Comparison of ENCODE assay signal across 8 cellular contexts in genomic region chr20:19758888-19759331, GRCh38. TPM values are rescaled to one million over a fixed set of nuclear protein-coding genes. Genes with fewer than 3 reads are reported as not detected.
A peak's percentile ranks its signal among the peaks of the same experiment; 100 is the strongest.
DNase-seq lines count a peak whose midpoint lies in the region; ATAC-seq and TF ChIP-seq lines count a peak whose summit lies in the region.

No MANE protein-coding gene starts in this region.

- no peak overlapping the region for H2AFZ ChIP-seq in HCT116 (ENCODE audit: low read depth, low read length, poor library complexity, severe bottlenecking)

- H3K27ac ChIP-seq in HCT116 (ENCODE audit: low read depth, low read length) (no peak overlapping the region; the same call in 1 of the 2 replicates), adrenal gland (peak overlapping the region; percentile 67 to 91 (median 85)), right cardiac atrium (ENCODE audit: low read length) (peak overlapping the region; percentile 97), prostate gland (peak overlapping the region; percentile 93 to 96)

- no peaks in the 10 kb centered on the region for H3K79me2 ChIP-seq in HCT116 (ENCODE audit: insufficient read depth, low read length)

- no peak for ATAC-seq in HCT116
- peak; percentile 69 to 85 for ATAC-seq in right cardiac atrium
- no peak for ATAC-seq in GM21528 (IDR thresholded peaks at IDR 0.05; ENCODE audit: low FRiP score, unreplicated experiment)
- ATAC-seq in HG03108 (IDR thresholded peaks at IDR 0.05; ENCODE audit: unreplicated experiment): no peak
- no peak for ATAC-seq in GM18520 (IDR thresholded peaks at IDR 0.05; ENCODE audit: unreplicated experiment)

- H3K36me3 ChIP-seq in HCT116 (ENCODE audit: control insufficient read depth in 1 of 2, insufficient read depth in 2 of 2, low read length in 2 of 2) (no peaks in the 10 kb centered on the region), adrenal gland (replicated peaks in 1 of 2) (no peaks in the 10 kb centered on the region), prostate gland (no peaks in the 10 kb centered on the region)

- H3K9me3 ChIP-seq in HCT116 (ENCODE audit: control insufficient read depth in 1 of 2, insufficient read depth in 1 of 2, low read depth in 1 of 2, low read length in 2 of 2) (no peaks in the 10 kb centered on the region), adrenal gland (replicated peaks in 1 of 3) (no peaks in the 10 kb centered on the region), right cardiac atrium (ENCODE audit: control insufficient read depth, low read length) (no peaks in the 10 kb centered on the region), prostate gland (no peaks in the 10 kb centered on the region)

- TF ChIP-seq CTCF in HCT116 (IDR thresholded peaks at IDR 0.05 in 2 of 3, conservative IDR thresholded peaks at IDR 0.05 in 1 of 3; ENCODE audit: borderline replicate concordance in 1 of 3, insufficient read depth in 1 of 3, low read depth in 2 of 3, low read length in 2 of 3): no peak
- no peak for TF ChIP-seq CTCF in adrenal gland (IDR thresholded peaks at IDR 0.05)
- TF ChIP-seq CTCF in prostate gland (IDR thresholded peaks at IDR 0.05): no peak

- RAD21 ChIA-PET in HCT116 (lab: Charles Lee; ENCODE audit: low non-redundant PET in 1 of 2, low total read pairs in 2 of 2, uncharacterized antibody in 2 of 2, unreplicated experiment in 2 of 2): no interaction called here

- intact Hi-C loops in HCT116 (cut with micrococcal nuclease) (no loop called here), adrenal gland (cut with DNase I) (no loop called here), right cardiac atrium (cut with DNase I) (loop anchor here in 1 of 4 donors (5.0 kb wide), 1 partner anchor 67 kb away; no protein-coding TSS in a partner anchor), prostate gland (cut with DNase I) (loop anchor here (2.0 kb wide), 1 partner anchor 66 kb away; no protein-coding TSS in a partner anchor)

- peaks cover 6 to 18% of the 10 kb centered on the region in 2 experiments for H3K4me1 ChIP-seq in HCT116 (ENCODE audit: control insufficient read depth in 1 of 2, insufficient read depth in 2 of 2, low read length in 2 of 2)
- peaks cover 14 to 27% of the 10 kb centered on the region in 2 donors for H3K4me1 ChIP-seq in adrenal gland (replicated peaks in 1 of 2)
- peaks cover 14% of the 10 kb centered on the region for H3K4me1 ChIP-seq in right cardiac atrium (ENCODE audit: control insufficient read depth, insufficient read depth, low read length)
- peaks cover 5% of the 10 kb centered on the region for H3K4me1 ChIP-seq in prostate gland (replicated peaks)

- CTCF ChIA-PET in HCT116 (lab: Charles Lee): no interaction called here

- DNase-seq in HCT116 (ENCODE audit: low read depth, low spot score) (no peak), adrenal gland (peak; percentile 42 to 72 (median 60)), right cardiac atrium (peak; percentile 89 to 96 (median 95)), prostate gland (ENCODE audit: low spot score) (peak; percentile 66), UCSD-AML1 (lab: John Stamatoyannopoulos, UW; ENCODE audit: unreplicated experiment) (no peak)

- peak overlapping the region; percentile 99; the same call in 1 of the 2 replicates for H3K4me2 ChIP-seq in HCT116 (ENCODE audit: low read length)

- POLR2A ChIA-PET in HCT116 (lab: Charles Lee): no interaction called here

- H4K20me1 ChIP-seq in HCT116 (ENCODE audit: insufficient read depth): no peaks in the 10 kb centered on the region

- no peaks in the 10 kb centered on the region for H3K9me2 ChIP-seq in HCT116 (ENCODE audit: insufficient read depth)

- no peaks in the 10 kb centered on the region for H3K27me3 ChIP-seq in HCT116 (ENCODE audit: insufficient read depth, low read length)
- H3K27me3 ChIP-seq in adrenal gland: no peaks in the 10 kb centered on the region
- no peaks in the 10 kb centered on the region for H3K27me3 ChIP-seq in right cardiac atrium (ENCODE audit: control insufficient read depth, insufficient read depth)
- no peaks in the 10 kb centered on the region for H3K27me3 ChIP-seq in prostate gland (replicated peaks; ENCODE audit: insufficient read depth)

- BruUV-seq in HCT116 (replicated peaks; lab: Mats Ljungman, UMichigan): no TSS peak

- no peak overlapping the region for H3K9ac ChIP-seq in HCT116 (ENCODE audit: low read length)

- no peak overlapping the region for H3K4me3 ChIP-seq in HCT116 (replicated peaks in 1 of 2; ENCODE audit: low read depth in 1 of 2, low read length in 2 of 2)
- H3K4me3 ChIP-seq in adrenal gland: peak overlapping the region in 3 of 4 donors; percentile 77 to 95 (median 91)
- peak overlapping the region; percentile 88 for H3K4me3 ChIP-seq in right cardiac atrium (ENCODE audit: low read length)
- peak overlapping the region; percentile 73 to 75 for H3K4me3 ChIP-seq in prostate gland

- whole genome bisulfite sequencing in adrenal gland, 4 donors: 4 to 24% (median 7%) methylated on average over 7 to 28 of the region's 28 CpGs
- 3% methylated on average over 28 of the region's 28 CpGs for WGBS in right cardiac atrium
- 2% methylated on average over 26 of the region's 28 CpGs for WGBS in prostate gland

- TF ChIP-seq RAD21 in HCT116 (IDR thresholded peaks at IDR 0.05; ENCODE audit: low read depth): no peak

- no peak for TF ChIP-seq POLR2A in HCT116 (IDR thresholded peaks at IDR 0.05; ENCODE audit: borderline replicate concordance, extremely low read depth, insufficient read depth, insufficient read length)
- no peak for TF ChIP-seq POLR2A in adrenal gland (IDR thresholded peaks at IDR 0.05)
- no peak for TF ChIP-seq POLR2A in prostate gland (IDR thresholded peaks at IDR 0.05)

TF ChIP-seq in HCT116, 20 proteins besides CTCF, POLR2A, EP300 and RAD21:
- TF ChIP-seq TCF7L2 (IDR thresholded peaks at IDR 0.05; ENCODE audit: borderline replicate concordance, extremely low read depth, insufficient read depth, insufficient read length): no peak
- TF ChIP-seq, protein P1, sequence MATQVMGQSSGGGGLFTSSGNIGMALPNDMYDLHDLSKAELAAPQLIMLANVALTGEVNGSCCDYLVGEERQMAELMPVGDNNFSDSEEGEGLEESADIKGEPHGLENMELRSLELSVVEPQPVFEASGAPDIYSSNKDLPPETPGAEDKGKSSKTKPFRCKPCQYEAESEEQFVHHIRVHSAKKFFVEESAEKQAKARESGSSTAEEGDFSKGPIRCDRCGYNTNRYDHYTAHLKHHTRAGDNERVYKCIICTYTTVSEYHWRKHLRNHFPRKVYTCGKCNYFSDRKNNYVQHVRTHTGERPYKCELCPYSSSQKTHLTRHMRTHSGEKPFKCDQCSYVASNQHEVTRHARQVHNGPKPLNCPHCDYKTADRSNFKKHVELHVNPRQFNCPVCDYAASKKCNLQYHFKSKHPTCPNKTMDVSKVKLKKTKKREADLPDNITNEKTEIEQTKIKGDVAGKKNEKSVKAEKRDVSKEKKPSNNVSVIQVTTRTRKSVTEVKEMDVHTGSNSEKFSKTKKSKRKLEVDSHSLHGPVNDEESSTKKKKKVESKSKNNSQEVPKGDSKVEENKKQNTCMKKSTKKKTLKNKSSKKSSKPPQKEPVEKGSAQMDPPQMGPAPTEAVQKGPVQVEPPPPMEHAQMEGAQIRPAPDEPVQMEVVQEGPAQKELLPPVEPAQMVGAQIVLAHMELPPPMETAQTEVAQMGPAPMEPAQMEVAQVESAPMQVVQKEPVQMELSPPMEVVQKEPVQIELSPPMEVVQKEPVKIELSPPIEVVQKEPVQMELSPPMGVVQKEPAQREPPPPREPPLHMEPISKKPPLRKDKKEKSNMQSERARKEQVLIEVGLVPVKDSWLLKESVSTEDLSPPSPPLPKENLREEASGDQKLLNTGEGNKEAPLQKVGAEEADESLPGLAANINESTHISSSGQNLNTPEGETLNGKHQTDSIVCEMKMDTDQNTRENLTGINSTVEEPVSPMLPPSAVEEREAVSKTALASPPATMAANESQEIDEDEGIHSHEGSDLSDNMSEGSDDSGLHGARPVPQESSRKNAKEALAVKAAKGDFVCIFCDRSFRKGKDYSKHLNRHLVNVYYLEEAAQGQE (IDR thresholded peaks at IDR 0.05; ENCODE audit: low read depth): no peak
- no peak for TF ChIP-seq CBX3 (IDR thresholded peaks at IDR 0.05; ENCODE audit: low read depth)
- no peak for TF ChIP-seq EZH2phosphoT487 (IDR thresholded peaks at IDR 0.05; ENCODE audit: borderline replicate concordance)
- no peak for TF ChIP-seq ATF3 (IDR thresholded peaks at IDR 0.05)
- TF ChIP-seq ELF1 (IDR thresholded peaks at IDR 0.05; ENCODE audit: borderline replicate concordance, low read depth): no peak
- TF ChIP-seq POLR2AphosphoS5 (IDR thresholded peaks at IDR 0.05; ENCODE audit: low read depth, low read length): no peak
- no peak for TF ChIP-seq SP1 (IDR thresholded peaks at IDR 0.05; ENCODE audit: low read depth)
- TF ChIP-seq FOSL1 (IDR thresholded peaks at IDR 0.05; ENCODE audit: low read depth): no peak
- TF ChIP-seq, protein P2, sequence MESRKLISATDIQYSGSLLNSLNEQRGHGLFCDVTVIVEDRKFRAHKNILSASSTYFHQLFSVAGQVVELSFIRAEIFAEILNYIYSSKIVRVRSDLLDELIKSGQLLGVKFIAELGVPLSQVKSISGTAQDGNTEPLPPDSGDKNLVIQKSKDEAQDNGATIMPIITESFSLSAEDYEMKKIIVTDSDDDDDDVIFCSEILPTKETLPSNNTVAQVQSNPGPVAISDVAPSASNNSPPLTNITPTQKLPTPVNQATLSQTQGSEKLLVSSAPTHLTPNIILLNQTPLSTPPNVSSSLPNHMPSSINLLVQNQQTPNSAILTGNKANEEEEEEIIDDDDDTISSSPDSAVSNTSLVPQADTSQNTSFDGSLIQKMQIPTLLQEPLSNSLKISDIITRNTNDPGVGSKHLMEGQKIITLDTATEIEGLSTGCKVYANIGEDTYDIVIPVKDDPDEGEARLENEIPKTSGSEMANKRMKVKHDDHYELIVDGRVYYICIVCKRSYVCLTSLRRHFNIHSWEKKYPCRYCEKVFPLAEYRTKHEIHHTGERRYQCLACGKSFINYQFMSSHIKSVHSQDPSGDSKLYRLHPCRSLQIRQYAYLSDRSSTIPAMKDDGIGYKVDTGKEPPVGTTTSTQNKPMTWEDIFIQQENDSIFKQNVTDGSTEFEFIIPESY (IDR thresholded peaks at IDR 0.05; ENCODE audit: extremely low read depth, insufficient replicate concordance, low read length): no peak
- no peak for TF ChIP-seq YY1 (IDR thresholded peaks at IDR 0.05; ENCODE audit: extremely low read depth, insufficient replicate concordance, low read depth, low read length)
- TF ChIP-seq SRF (IDR thresholded peaks at IDR 0.05; ENCODE audit: low read depth): no peak
- TF ChIP-seq CEBPB (IDR thresholded peaks at IDR 0.05; ENCODE audit: low read depth): no peak
- TF ChIP-seq ZNF274 (IDR thresholded peaks at IDR 0.05; ENCODE audit: low read depth, low read length): no peak

RNA-seq across cellular contexts. Expression of gene RIN2, which starts 0.9 kb away (rescaled TPM):
- total RNA-seq in HCT116 (2021; ENCODE audit: unreplicated experiment) (1.5 TPM), adrenal gland (10 to 100 TPM; 27.9 to 68.8 (median 53.1) TPM), right cardiac atrium (10 to 100 TPM; 47.8 to 70.9 (median 60.3) TPM), prostate gland (10 to 100 TPM; 50.4 to 77.9 TPM)
- 0.37 and 0.53 TPM in 2 replicates for polyA plus RNA-seq in HCT116 (2012)
- polyA plus RNA-seq in adrenal gland (10 to 100 TPM in 2 of 3 donors, 1 to 10 TPM in 1; 6.9 to 19.5 (median 15.2) TPM), right cardiac atrium (16.8 TPM)

Comparison
In these comparisons a context has a peak if more than half of its experiments do, and no peak if none do; other contexts are left out.
1. ATAC-seq: peak in right cardiac atrium (2 of 2); none in HCT116 (single experiment), GM21528 (single experiment), HG03108 (single experiment) and GM18520 (single experiment).
2. DNase-seq: peak in adrenal gland (7 of 7), right cardiac atrium (3 of 3) and prostate gland (single experiment); none in HCT116 (single experiment) and UCSD-AML1 (single experiment).
3. H3K4me3 ChIP-seq: peak in adrenal gland (3 of 4), right cardiac atrium (single experiment) and prostate gland (2 of 2); none in HCT116 (0 of 2).
4. RNA of gene RIN2, which starts 0.9 kb away (total RNA-seq): 50.4 to 77.9 TPM in prostate gland, 47.8 to 70.9 TPM in right cardiac atrium and 27.9 to 68.8 TPM in adrenal gland; 1.5 TPM in HCT116 (single experiment); every median in the first group is over 10 times any median in the second.